Comparison of ENCODE assay signal across 8 cellular contexts in the genomic region with DNA sequence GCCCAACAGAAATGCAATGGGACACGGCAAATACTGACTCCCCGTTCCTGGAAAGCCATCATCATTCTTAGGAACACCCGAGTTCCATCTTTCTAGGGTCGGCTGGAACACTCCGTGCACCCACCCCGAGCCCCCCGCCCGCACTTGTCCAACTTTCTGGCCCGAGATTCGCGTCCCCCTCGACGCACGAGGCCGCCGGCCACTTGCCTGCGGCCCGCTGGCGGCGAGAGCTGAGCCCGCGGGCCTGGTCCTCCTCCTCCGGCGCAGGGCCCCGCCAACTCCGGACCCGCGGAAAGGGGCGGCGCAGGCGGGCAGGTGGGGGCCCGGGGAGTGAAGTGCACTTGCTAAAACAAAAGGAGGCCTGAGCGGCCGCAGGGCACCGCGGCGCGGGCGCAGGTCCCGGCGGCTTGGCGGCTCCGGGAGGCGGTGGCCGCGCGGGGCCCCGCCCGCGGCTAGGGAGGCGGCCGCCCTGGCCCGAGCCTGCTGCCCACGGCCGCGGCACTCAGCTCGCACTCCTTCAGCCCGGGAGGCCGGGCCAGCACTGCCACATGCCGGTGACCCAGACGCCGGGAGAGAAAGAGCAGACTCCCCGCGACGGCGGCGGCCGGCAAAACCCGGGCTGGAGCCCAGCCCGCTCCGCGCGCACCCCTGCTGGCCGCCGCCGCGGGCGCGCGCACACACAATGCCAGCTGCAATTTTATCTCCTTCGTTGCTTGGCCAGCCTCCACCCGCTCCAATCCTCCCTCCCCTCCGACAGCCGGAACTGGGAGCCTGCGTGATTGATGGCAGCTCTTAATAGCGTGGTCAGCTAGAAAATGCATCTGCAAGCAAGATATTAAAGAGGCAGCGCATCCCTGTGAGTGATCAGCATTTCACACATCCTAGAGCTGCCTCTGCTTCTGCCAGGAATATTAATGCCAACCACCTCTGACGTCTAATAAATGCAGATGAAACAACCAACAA.
DNase-seq lines count a peak whose midpoint lies in the region; ATAC-seq and TF ChIP-seq lines count a peak whose summit lies in the region.

No MANE protein-coding gene starts in this region.

- H2AK9ac ChIP-seq in IMR-90 (replicated peaks; ENCODE audit: low read depth, low read length, poor library complexity), result peak overlapping the region; percentile 61

- dilution Hi-C loops in IMR-90 (cut with HindIII; ENCODE audit: low sequenced_read_pairs, unreplicated experiment), result no loop called here

- TF ChIP-seq POLR2A in IMR-90 (IDR thresholded peaks at IDR 0.05; ENCODE audit: low read depth, low read length) (peak; percentile 91), esophagus squamous epithelium (IDR thresholded peaks at IDR 0.05) (peak in 2 of 4 donors; percentile 73 to 77)

- H3K4me1 ChIP-seq in IMR-90 (ENCODE audit: control insufficient read depth, insufficient read depth, low read length), result peaks cover 10% of the 10 kb centered on the region
- peaks cover 23 to 65% (median 27%) of the 10 kb centered on the region in 3 donors for H3K4me1 ChIP-seq in esophagus squamous epithelium
- peaks cover 32% of the 10 kb centered on the region for H3K4me1 ChIP-seq in mucosa of stomach (ENCODE audit: control insufficient read depth, insufficient read depth, low read length)

- ATAC-seq in GM21515 (IDR thresholded peaks at IDR 0.05; ENCODE audit: unreplicated experiment) (peak; percentile 55), IMR-90 (ENCODE audit: low read depth) (peak; percentile 84)
- peak; percentile 78 to 85 for ATAC-seq in stimulated activated naive B cell treated with anti-CD40 and anti-IgM and Interleukin-4, amounts not matched to agents 10 μg/mL and 1 μg/mL and 100 μg/mL, for 72 hours (replicated peaks)

- peaks cover 0 to 14% of the 10 kb centered on the region in 2 donors for H3K36me3 Mint-ChIP-seq in stimulated activated naive B cell treated with anti-CD40 and anti-IgM and Interleukin-4, amounts not matched to agents 10 μg/mL and 1 μg/mL and 100 μg/mL, for 72 hours

- no peaks in the 10 kb centered on the region for H3K9me3 Mint-ChIP-seq in stimulated activated naive B cell treated with anti-CD40 and anti-IgM and Interleukin-4, amounts not matched to agents 10 μg/mL and 1 μg/mL and 100 μg/mL, for 72 hours

- H3K9ac ChIP-seq in IMR-90 (ENCODE audit: low read depth, low read length), result peak overlapping the region; percentile 100
- H3K9ac ChIP-seq in mucosa of stomach (ENCODE audit: low read length), result peak overlapping the region; percentile 67

- peaks cover 15% of the 10 kb centered on the region; the same call in 1 of the 2 replicates for H4K20me1 ChIP-seq in IMR-90 (ENCODE audit: insufficient read depth, low read length)

- H2AK5ac ChIP-seq in IMR-90 (ENCODE audit: low read depth, low read length), result no peak overlapping the region

- peak; percentile 35 for TF ChIP-seq CTCF in IMR-90 (conservative IDR thresholded peaks at IDR 0.05; ENCODE audit: low read depth, low read length)
- peak in 4 of 6 experiments; percentile 20 to 43 (median 40) for TF ChIP-seq CTCF in esophagus squamous epithelium (IDR thresholded peaks at IDR 0.05)

- H3K27me3 ChIP-seq in IMR-90 (ENCODE audit: control insufficient read depth, insufficient read depth, low read length) (no peaks in the 10 kb centered on the region), esophagus squamous epithelium (no peaks in the 10 kb centered on the region), mucosa of stomach (ENCODE audit: control insufficient read depth, insufficient read depth, low read length) (no peaks in the 10 kb centered on the region)

- H3K4me3 ChIP-seq in IMR-90 (ENCODE audit: insufficient read depth, low read depth, low read length) (peak overlapping the region; percentile 93), esophagus squamous epithelium (peak overlapping the region; percentile 51 to 87 (median 64)), mucosa of stomach (ENCODE audit: low read length) (peak overlapping the region; percentile 24)

- H3K18ac ChIP-seq in IMR-90 (ENCODE audit: low read depth, low read length), result peak overlapping the region; percentile 91

- H3K4me1 Mint-ChIP-seq in stimulated activated naive B cell treated with anti-CD40 and anti-IgM and Interleukin-4, amounts not matched to agents 10 μg/mL and 1 μg/mL and 100 μg/mL, for 72 hours, result peaks cover 27 to 56% of the 10 kb centered on the region in 2 donors

- H3K14ac ChIP-seq in IMR-90 (replicated peaks; ENCODE audit: low read depth, low read length), result peak overlapping the region; percentile 95

- peak overlapping the region; percentile 82 for H2AFZ ChIP-seq in IMR-90 (replicated peaks; ENCODE audit: low read length, poor library complexity)

- no peaks in the 10 kb centered on the region for H3K36me3 ChIP-seq in IMR-90 (ENCODE audit: control insufficient read depth, insufficient read depth, low read length)
- no peaks in the 10 kb centered on the region for H3K36me3 ChIP-seq in esophagus squamous epithelium
- H3K36me3 ChIP-seq in mucosa of stomach (ENCODE audit: control insufficient read depth, insufficient read depth, low read length), result no peaks in the 10 kb centered on the region

- H4K8ac ChIP-seq in IMR-90 (ENCODE audit: low read depth in 2 of 2, low read length in 2 of 2), result peak overlapping the region; percentile 61 to 72; a peak in 3 of 4 replicates

- peak overlapping the region; percentile 92 for H3K27ac Mint-ChIP-seq in stimulated activated naive B cell treated with anti-CD40 and anti-IgM and Interleukin-4, amounts not matched to agents 10 μg/mL and 1 μg/mL and 100 μg/mL, for 72 hours

- peak overlapping the region; percentile 87 for H2BK5ac ChIP-seq in IMR-90 (ENCODE audit: low read depth, low read length, poor library complexity, severe bottlenecking)

- intact Hi-C loops in IMR-90 (cut with micrococcal nuclease) (loop anchor here (5.0 kb wide), 1 partner anchor 281 kb away; no protein-coding TSS in a partner anchor), esophagus squamous epithelium (cut with DNase I) (no loop called here)

- H3K79me1 ChIP-seq in IMR-90 (ENCODE audit: low read depth in 1 of 2, low read length in 2 of 2), result peaks cover 14 to 50% of the 10 kb centered on the region in 2 experiments; a peak in 3 of 4 replicates

- BruUV-seq in IMR-90 (replicated peaks; lab: Mats Ljungman, UMichigan), result no TSS peak

- POLR2A ChIA-PET in IMR-90 (lab: Charles Lee; ENCODE audit: unreplicated experiment), result interaction anchor here (1.5 kb wide), 1 partner anchor 240 kb away, joined by 3 read pairs; no protein-coding TSS in a partner anchor

- H2BK120ac ChIP-seq in IMR-90 (ENCODE audit: low read depth, low read length), result peak overlapping the region; percentile 52; the same call in 1 of the 2 replicates

- peaks cover 6% of the 10 kb centered on the region for H3K9me1 ChIP-seq in IMR-90 (ENCODE audit: insufficient read depth, low read length)

- H3K23ac ChIP-seq in IMR-90 (ENCODE audit: low read depth, low read length), result peak overlapping the region; percentile 89

- H3K27ac ChIP-seq in IMR-90 (ENCODE audit: insufficient read depth, low read length) (peak overlapping the region; percentile 94), esophagus squamous epithelium (peak overlapping the region; percentile 80 to 93 (median 84))

- H4K91ac ChIP-seq in IMR-90 (ENCODE audit: insufficient read depth, low read depth, low read length), result peak overlapping the region; percentile 70

- in situ Hi-C loops in IMR-90 (cut with MboI; ENCODE audit: low sequenced_read_pairs), result loop anchor here (25.0 kb wide), 1 partner anchor 716 kb away; no protein-coding TSS in a partner anchor

- peak overlapping the region; percentile 90 for H3K56ac ChIP-seq in IMR-90 (ENCODE audit: extremely low read depth, insufficient read depth, low read length)

- H3K4me3 Mint-ChIP-seq in stimulated activated naive B cell treated with anti-CD40 and anti-IgM and Interleukin-4, amounts not matched to agents 10 μg/mL and 1 μg/mL and 100 μg/mL, for 72 hours, result peak overlapping the region; percentile 86 to 91

- H2BK15ac ChIP-seq in IMR-90 (ENCODE audit: low read depth, low read length), result no peak overlapping the region; the same call in 2 of the 3 replicates

- no peaks in the 10 kb centered on the region for H3K9me3 ChIP-seq in IMR-90 (ENCODE audit: control insufficient read depth, insufficient read depth, low read length)
- no peaks in the 10 kb centered on the region for H3K9me3 ChIP-seq in esophagus squamous epithelium
- H3K9me3 ChIP-seq in mucosa of stomach (ENCODE audit: control insufficient read depth, low read length), result no peaks in the 10 kb centered on the region

- CTCF ChIA-PET in IMR-90 (lab: Yijun Ruan, JAX), result interaction anchor here (0.7 to 2.5 kb wide), 6 partner anchors 11 to 146 kb away, joined by 3 to 14 read pairs (median 4); no protein-coding TSS in a partner anchor

- peak overlapping the region; percentile 65 for H2BK20ac ChIP-seq in IMR-90 (ENCODE audit: low read depth, low read length)

- 1% methylated on average over 33 of the region's 88 CpGs; no CpG with 5 or more reads in 1 of the 2 experiments for WGBS in IMR-90 (ENCODE audit: extremely low coverage in 2 of 2, insufficient read length in 1 of 2), 2 experiments
- 3 to 7% methylated on average over 7 to 10 of the region's 88 CpGs for WGBS in esophagus squamous epithelium, 2 donors

- peak overlapping the region; percentile 67 for H4K5ac ChIP-seq in IMR-90 (ENCODE audit: low read depth, low read length)

- H3K27me3 Mint-ChIP-seq in stimulated activated naive B cell treated with anti-CD40 and anti-IgM and Interleukin-4, amounts not matched to agents 10 μg/mL and 1 μg/mL and 100 μg/mL, for 72 hours, result no peaks in the 10 kb centered on the region

- DNase-seq in DMS 273 (lab: John Stamatoyannopoulos, UW; ENCODE audit: unreplicated experiment) (peak; percentile 98), IMR-90 (peak; percentile 89), OCI-M1 (lab: John Stamatoyannopoulos, UW) (peak; percentile 95), esophagus squamous epithelium (lab: John Stamatoyannopoulos, UW) (peak; percentile 57)
- peak; percentile 78 to 82 for DNase-seq in activated T-cell treated with anti-CD3 and anti-CD28 coated beads, Interleukin-2, amount 50 U/mL, for 48 hours
- DNase-seq in stimulated activated naive B cell treated with anti-CD40 and anti-IgM and Interleukin-4, amounts not matched to agents 10 μg/mL and 1 μg/mL and 100 μg/mL, for 72 hours, result peak; percentile 80

- H3K4me2 ChIP-seq in IMR-90 (ENCODE audit: low read depth, low read length), result peak overlapping the region; percentile 92

- peak; percentile 39 for TF ChIP-seq RAD21 in IMR-90 (IDR thresholded peaks at IDR 0.05; ENCODE audit: low read length)

- H3K4ac ChIP-seq in IMR-90 (ENCODE audit: low read depth, low read length), result peak overlapping the region; percentile 77

TF ChIP-seq in IMR-90, 13 proteins besides CTCF, POLR2A, EP300 and RAD21 (continues in another document):
- no peak for TF ChIP-seq FOS (IDR thresholded peaks at IDR 0.05; ENCODE audit: low read depth, low read length)

Comparison
In these comparisons a context has a peak if more than half of its experiments do, and no peak if none do; other contexts are left out.
1. Peak in every context shown above with its lines: DNase-seq, ATAC-seq, H3K4me3 ChIP-seq and H3K27ac ChIP-seq.
2. H3K4me3 ChIP-seq: peak in every context shown above with its lines; median percentile 93 in IMR-90; 64 in esophagus squamous epithelium; 24 in mucosa of stomach.